Comparison of ENCODE assay signal across 8 cellular contexts in the genomic region with DNA sequence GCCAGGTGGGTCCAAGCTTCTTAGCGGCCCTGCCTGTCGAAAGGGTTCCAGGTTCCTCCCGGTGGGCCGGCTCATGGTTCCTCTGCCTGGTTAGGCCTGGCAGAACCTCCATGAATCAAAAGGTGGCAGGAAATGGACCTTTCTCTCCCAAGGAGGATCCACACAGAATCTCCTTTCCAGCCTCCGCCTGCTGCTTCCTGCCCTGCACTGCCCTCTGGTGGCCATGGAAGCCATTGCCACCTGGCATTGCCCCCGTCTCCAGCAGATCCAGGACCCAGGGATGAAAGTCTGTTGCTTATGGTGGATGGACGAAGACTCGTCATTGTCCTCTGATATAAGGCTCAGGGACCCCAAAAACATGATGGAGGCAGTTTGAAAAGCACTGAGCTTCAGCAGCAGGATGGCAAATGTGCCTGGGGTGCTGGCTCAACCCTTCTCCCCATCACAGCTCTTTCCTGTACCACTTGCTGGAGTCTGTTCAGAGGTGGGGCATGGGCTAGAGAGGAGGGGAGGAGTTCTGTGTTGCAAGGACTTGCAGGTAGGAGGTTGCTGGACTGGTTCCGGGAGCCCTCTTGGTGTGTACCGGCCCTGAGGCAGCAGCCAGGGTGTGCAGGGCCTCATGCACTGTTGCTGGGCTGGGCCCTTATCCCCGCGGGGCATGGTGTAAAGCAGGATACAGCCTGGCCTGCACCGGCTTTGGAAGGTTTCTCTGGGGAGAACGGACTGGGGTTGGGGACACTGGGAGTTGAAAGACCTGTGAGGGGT. TPM values are rescaled to one million over a fixed set of nuclear protein-coding genes. Genes with fewer than 3 reads are reported as not detected.
A peak's percentile ranks its signal among the peaks of the same experiment; 100 is the strongest.
DNase-seq lines count a peak whose midpoint lies in the region; ATAC-seq, FAIRE-seq and TF ChIP-seq lines count a peak whose summit lies in the region.

No MANE protein-coding gene starts in this region.

- peak; percentile 79 for ATAC-seq in foreskin keratinocyte

- POLR2A ChIA-PET in RWPE1 (lab: Yijun Ruan, JAX; ENCODE audit: low non-redundant PET): interaction anchor here (0.6 to 0.7 kb wide), 2 partner anchors 135 to 147 kb away, joined by 3 read pairs; no protein-coding TSS in a partner anchor

- H3K27me3 Mint-ChIP-seq in osteocyte (ENCODE audit: unreplicated experiment): peaks cover 58% of the 10 kb centered on the region

- no peaks in the 10 kb centered on the region for H3K9me3 ChIP-seq in tibial nerve

- CTCF ChIA-PET in RWPE1 (lab: Yijun Ruan, JAX): interaction anchor here (0.6 to 1.1 kb wide), 18 partner anchors 12 to 680 kb away, joined by 3 to 6 read pairs (median 3); no protein-coding TSS in a partner anchor

- DNase-seq in AG10803 (ENCODE audit: low read depth): peak; percentile 57
- peak; percentile 86 for DNase-seq in GM19239 (ENCODE audit: insufficient read length, low spot score)
- DNase-seq in LNCaP clone FGC (ENCODE audit: low read depth): no peak
- peak; percentile 92 for DNase-seq in RWPE1 (ENCODE audit: low spot score)
- peak; percentile 89 for DNase-seq in activated effector memory CD4-positive, alpha-beta T cell treated with anti-CD3 and anti-CD28 coated beads, Interleukin-2, amount 50 U/mL, for 16 hours
- DNase-seq in foreskin keratinocyte: peak; percentile 17 to 57
- DNase-seq in osteocyte (ENCODE audit: extremely low spot score, unreplicated experiment): peak; percentile 93
- peak; percentile 63 to 79 for DNase-seq in tibial nerve (ENCODE audit: low spot score in 2 of 2)

- TF ChIP-seq POLR2A in tibial nerve (IDR thresholded peaks at IDR 0.05): no peak

- H3K27ac ChIP-seq in RWPE1: no peak overlapping the region
- H3K27ac ChIP-seq in foreskin keratinocyte: no peak overlapping the region
- H3K27ac ChIP-seq in tibial nerve: no peak overlapping the region

- H3K4me1 Mint-ChIP-seq in osteocyte (ENCODE audit: unreplicated experiment): peaks cover 4% of the 10 kb centered on the region

- H3K27ac Mint-ChIP-seq in osteocyte (ENCODE audit: unreplicated experiment): no peak overlapping the region

- FAIRE-seq in GM19239 (lab: Jason Lieb, UNC): peak; percentile 95

- peak; percentile 97 for TF ChIP-seq CTCF in AG10803 (conservative IDR thresholded peaks at IDR 0.05; ENCODE audit: low read length)
- peak; percentile 98 for TF ChIP-seq CTCF in LNCaP clone FGC (IDR thresholded peaks at IDR 0.05; ENCODE audit: control insufficient read depth, extremely low read depth, insufficient read depth)
- peak; percentile 99 for TF ChIP-seq CTCF in RWPE1 (conservative IDR thresholded peaks at IDR 0.05; ENCODE audit: low read depth)
- peak; percentile 96 for TF ChIP-seq CTCF in foreskin keratinocyte (conservative IDR thresholded peaks at IDR 0.05)
- TF ChIP-seq CTCF in osteocyte (IDR thresholded peaks at IDR 0.05): peak; percentile 99
- TF ChIP-seq CTCF in tibial nerve (IDR thresholded peaks at IDR 0.05): peak; percentile 90 to 97 (median 95)

- H3K27me3 ChIP-seq in foreskin keratinocyte: peaks cover 43% of the 10 kb centered on the region
- no peaks in the 10 kb centered on the region for H3K27me3 ChIP-seq in tibial nerve

- no peaks in the 10 kb centered on the region for H3K36me3 ChIP-seq in tibial nerve

- WGBS in tibial nerve, 2 donors: 39 to 49% methylated on average over 13 to 14 of the region's 14 CpGs

- no peaks in the 10 kb centered on the region for H3K4me1 ChIP-seq in foreskin keratinocyte
- peaks cover 0 to 14% (median 0%) of the 10 kb centered on the region in 4 donors for H3K4me1 ChIP-seq in tibial nerve

- no peaks in the 10 kb centered on the region for H3K36me3 Mint-ChIP-seq in osteocyte (ENCODE audit: unreplicated experiment)

- no peaks in the 10 kb centered on the region for H3K9me3 Mint-ChIP-seq in osteocyte (ENCODE audit: unreplicated experiment)

- no peak for TF ChIP-seq EP300 in tibial nerve (IDR thresholded peaks at IDR 0.05)

- H3K4me3 Mint-ChIP-seq in osteocyte (ENCODE audit: unreplicated experiment): no peak overlapping the region

- no peak overlapping the region for H3K4me3 ChIP-seq in AG10803 (ENCODE audit: low read length)
- H3K4me3 ChIP-seq in LNCaP clone FGC (ENCODE audit: low read depth, low read length): no peak overlapping the region
- no peak overlapping the region for H3K4me3 ChIP-seq in tibial nerve

RNA-seq across cellular contexts. Expression of a gene that starts 11.3 kb away (rescaled TPM):
- total RNA-seq in foreskin keratinocyte: not detected in 2 replicates
- polyA plus RNA-seq in foreskin keratinocyte: not detected in 2 replicates
- total RNA-seq in osteocyte: 1.5 and 2.0 TPM in 2 replicates
- 100 to 1,000 TPM in 2 of 4 donors, 10 to 100 TPM in 2; 21.3 to 142 (median 100) TPM for total RNA-seq in tibial nerve

RNA-seq across cellular contexts. Expression of a gene that starts 30.6 kb away (rescaled TPM):
- total RNA-seq in foreskin keratinocyte (3.0 and 3.5 TPM in 2 replicates), osteocyte (4.4 and 5.3 TPM in 2 replicates), tibial nerve (10 to 100 TPM; 17.1 to 21.6 (median 19.9) TPM)
- 0.97 and 1.4 TPM in 2 replicates for polyA plus RNA-seq in foreskin keratinocyte

RNA-seq across cellular contexts. Expression of a gene that starts 58.3 kb away (rescaled TPM):
- total RNA-seq in foreskin keratinocyte (not detected in 2 replicates), osteocyte (not detected in 2 replicates), tibial nerve (under 1 TPM in 2 of 4 donors, not detected in 2; 0.21 to 0.44 TPM)
- polyA plus RNA-seq in foreskin keratinocyte: not detected in 2 replicates
